Comparison of ENCODE assay signal across 22 cellular contexts in genomic region chr1:115955228-115955627, GRCh38. TPM values are rescaled to one million over a fixed set of nuclear protein-coding genes. Genes with fewer than 3 reads are reported as not detected.
DNase-seq lines count a peak whose midpoint lies in the region; ATAC-seq, FAIRE-seq and TF ChIP-seq lines count a peak whose summit lies in the region.
"Had no signal": no experiment of that assay in that cellular context is flagged by ENCODE, and none has a peak within 500 bp of the region (broad histone marks: within the 10 kb centered on the region; RNA-seq: fewer than 3 reads in every experiment).

No MANE protein-coding gene starts in this region.

- H2BK20ac ChIP-seq in H1 (ENCODE audit: low read length) = peak overlapping the region; percentile 56; the same call in 1 of the 2 replicates

- H3K4me3 ChIP-seq in H1 (ENCODE audit: extremely low read depth in 1 of 4, insufficient read depth in 2 of 4, low read depth in 3 of 4, low read length in 4 of 4) = no peak overlapping the region
- H3K4me3 ChIP-seq in lower lobe of right lung = no peak overlapping the region
- no peak overlapping the region for H3K4me3 ChIP-seq in neural progenitor cell
- H3K4me3 ChIP-seq in mesendoderm (ENCODE audit: low read length) = no peak overlapping the region
- H3K4me3 ChIP-seq: A549; BLaER1 treated with 17β-estradiol and CSF1 and Interleukin-3, amounts not matched to agents 10 nM and 100 nM had no signal

- no peak for FAIRE-seq in H1 (lab: Jason Lieb, UNC)
- FAIRE-seq: A549, D721Med, G401.6, GM12891, GM19239 had no signal

- H3K79me2 ChIP-seq in H1 (ENCODE audit: control insufficient read depth in 1 of 2, insufficient read depth in 2 of 2, low read length in 2 of 2) = no peaks in the 10 kb centered on the region
- H3K79me2 ChIP-seq in neural progenitor cell (ENCODE audit: low read depth) = no peaks in the 10 kb centered on the region
- H3K79me2 ChIP-seq in mesendoderm (ENCODE audit: control insufficient read depth, insufficient read depth, low read length) = no peaks in the 10 kb centered on the region

- no peak for TF ChIP-seq CTCF in H1 (IDR thresholded peaks at IDR 0.05; ENCODE audit: control extremely low read depth in 1 of 3, insufficient read depth in 1 of 3, low read depth in 1 of 3, low read length in 3 of 3)
- no peak for TF ChIP-seq CTCF in lower lobe of right lung (IDR thresholded peaks at IDR 0.05)
- TF ChIP-seq CTCF in neural progenitor cell (IDR thresholded peaks at IDR 0.05) = no peak

- H4K91ac ChIP-seq in H1 (replicated peaks; ENCODE audit: insufficient read length, low read length) = no peak overlapping the region

- H3K36me3 Mint-ChIP-seq in neural progenitor cell = no peaks in the 10 kb centered on the region
- H3K36me3 Mint-ChIP-seq: CD8-positive, alpha-beta T cell had no signal

- TF ChIP-seq EP300 in H1 (IDR thresholded peaks at IDR 0.05; ENCODE audit: borderline replicate concordance in 1 of 2, low read depth in 2 of 2, low read length in 2 of 2) = no peak

- WGBS in H1 (ENCODE audit: extremely low coverage in 1 of 2, insufficient coverage in 1 of 2, insufficient read length in 1 of 2, insufficient replicate concordance in 2 of 2, low coverage in 1 of 2, low lambda C conversion rate in 2 of 2, missing lambda C conversion rate in 1 of 2), 2 experiments = 100% methylated on average over 1 of the region's 1 CpG; no CpG with 5 or more reads in 1 of the 2 experiments
- WGBS in mesendoderm (ENCODE audit: extremely low coverage, insufficient coverage, low lambda C conversion rate) = no CpG with 5 or more reads among the region's 1 CpG

- H3K4me2 ChIP-seq in H1 (ENCODE audit: insufficient read depth in 1 of 2, low read depth in 2 of 2, low read length in 2 of 2) (0 out of 4 replicates have a peak overlapping the region, but pooled peaks of 1 of the 2 experiments have one; percentile 44), neural progenitor cell (no peak overlapping the region), mesendoderm (ENCODE audit: low read length) (no peak overlapping the region)
- H3K4me2 ChIP-seq: A549; BLaER1 treated with 17β-estradiol and CSF1 and Interleukin-3, amounts not matched to agents 10 nM and 100 nM had no signal

- H3K4ac ChIP-seq in H1 (replicated peaks; ENCODE audit: insufficient read length, low read depth, low read length) = no peak overlapping the region
- no peak overlapping the region for H3K4ac ChIP-seq in mesendoderm (ENCODE audit: low read depth, low read length)

- H3K9me3 ChIP-seq in H1 (ENCODE audit: insufficient read depth in 2 of 2, low read depth in 1 of 2, low read length in 1 of 2) (no peaks in the 10 kb centered on the region), lower lobe of right lung (no peaks in the 10 kb centered on the region), neural progenitor cell (ENCODE audit: low read depth) (no peaks in the 10 kb centered on the region)
- H3K9me3 ChIP-seq: A549, Caco-2 had no signal

- H2AFZ ChIP-seq in H1 (ENCODE audit: low read length) (no peak overlapping the region), neural progenitor cell (replicated peaks) (peak overlapping the region; percentile 68)

- H3K4me1 Mint-ChIP-seq in neural progenitor cell = no peaks in the 10 kb centered on the region

- no peak overlapping the region for H3K27ac Mint-ChIP-seq in neural progenitor cell
- H3K27ac Mint-ChIP-seq: B cell; CD4-positive, alpha-beta T cell; CD8-positive, alpha-beta T cell had no signal

- H3K4me3 Mint-ChIP-seq in neural progenitor cell = no peak overlapping the region
- H3K4me3 Mint-ChIP-seq: B cell; CD4-positive, alpha-beta T cell; CD8-positive, alpha-beta T cell had no signal

- H3K27me3 ChIP-seq in H1 (replicated peaks in 1 of 4; ENCODE audit: control insufficient read depth in 3 of 4, extremely low read depth in 1 of 4, insufficient read depth in 3 of 4, low read length in 3 of 4) (no peaks in the 10 kb centered on the region), lower lobe of right lung (ENCODE audit: low read depth) (no peaks in the 10 kb centered on the region), neural progenitor cell (no peaks in the 10 kb centered on the region), mesendoderm (ENCODE audit: insufficient read depth, low read length, poor library complexity) (no peaks in the 10 kb centered on the region)
- H3K27me3 ChIP-seq: BLaER1 treated with 17β-estradiol and CSF1 and Interleukin-3, amounts not matched to agents 10 nM and 100 nM had no signal

- H3K14ac ChIP-seq in H1 (ENCODE audit: insufficient read length) = no peak overlapping the region

- no peaks in the 10 kb centered on the region; the same call in 1 of the 2 replicates for H3K23me2 ChIP-seq in H1 (ENCODE audit: low read depth, low read length)

- no peak overlapping the region for H3K27ac ChIP-seq in H1 (ENCODE audit: low read depth, low read length)
- H3K27ac ChIP-seq in lower lobe of right lung = no peak overlapping the region
- no peak overlapping the region for H3K27ac ChIP-seq in neural progenitor cell
- H3K27ac ChIP-seq in mesendoderm (ENCODE audit: low read depth, low read length) = no peak overlapping the region
- H3K27ac ChIP-seq: 22Rv1; A549; BLaER1 treated with 17β-estradiol and CSF1 and Interleukin-3, amounts not matched to agents 10 nM and 100 nM; C4-2B had no signal

- no peaks in the 10 kb centered on the region for H3K9me3 Mint-ChIP-seq in neural progenitor cell
- H3K9me3 Mint-ChIP-seq: CD4-positive, alpha-beta T cell; CD8-positive, alpha-beta T cell had no signal

- no peak overlapping the region for H2BK120ac ChIP-seq in H1 (replicated peaks; ENCODE audit: low read depth, low read length)
- no peak overlapping the region for H2BK120ac ChIP-seq in mesendoderm (ENCODE audit: low read depth, low read length)

- H3K9ac ChIP-seq in H1 (replicated peaks in 1 of 4; ENCODE audit: extremely low read depth in 1 of 4, low read depth in 3 of 4, low read length in 3 of 4) (no peak overlapping the region), neural progenitor cell (no peak overlapping the region), mesendoderm (ENCODE audit: low read length) (no peak overlapping the region)
- H3K9ac ChIP-seq: BLaER1 treated with 17β-estradiol and CSF1 and Interleukin-3, amounts not matched to agents 10 nM and 100 nM had no signal

- peak; percentile 67 to 68 for ATAC-seq in lower lobe of right lung
- no peak for ATAC-seq in HG03025 (IDR thresholded peaks at IDR 0.05; ENCODE audit: low FRiP score, unreplicated experiment)
- ATAC-seq: A549; CD8-positive, alpha-beta T cell had no signal

- H4K5ac ChIP-seq in H1 (ENCODE audit: insufficient read length, low read depth, low read length) = no peak overlapping the region
- H4K5ac ChIP-seq in mesendoderm (ENCODE audit: low read length) = no peak overlapping the region

- H3K79me1 ChIP-seq in H1 (ENCODE audit: low read depth, low read length) (no peaks in the 10 kb centered on the region), mesendoderm (ENCODE audit: low read length) (no peaks in the 10 kb centered on the region)

- no peak overlapping the region; the same call in 1 of the 2 replicates for H2BK15ac ChIP-seq in H1 (ENCODE audit: low read length)
- H2BK15ac ChIP-seq in mesendoderm (replicated peaks; ENCODE audit: low read depth) = no peak overlapping the region

- H4K8ac ChIP-seq in H1 (ENCODE audit: extremely low read depth, insufficient read depth, low read length) (no peak overlapping the region), mesendoderm (ENCODE audit: low read depth, low read length) (no peak overlapping the region)

- H3K18ac ChIP-seq in H1 (ENCODE audit: extremely low read depth, low read length) = no peak overlapping the region
- H3K18ac ChIP-seq in mesendoderm (ENCODE audit: low read length) = no peak overlapping the region

- H3K4me1 ChIP-seq in H1 (replicated peaks in 1 of 4; ENCODE audit: control insufficient read depth in 3 of 4, insufficient read depth in 4 of 4, low read length in 3 of 4) = peaks cover 2 to 10% (median 8%) of the 10 kb centered on the region in 4 experiments; a peak in 6 of 7 replicates
- peaks cover 7% of the 10 kb centered on the region for H3K4me1 ChIP-seq in lower lobe of right lung
- no peaks in the 10 kb centered on the region for H3K4me1 ChIP-seq in neural progenitor cell
- H3K4me1 ChIP-seq in mesendoderm (ENCODE audit: control insufficient read depth, low read depth, low read length) = no peaks in the 10 kb centered on the region
- H3K4me1 ChIP-seq: A549, Caco-2 had no signal

- H2AK5ac ChIP-seq in H1 (ENCODE audit: low read depth, low read length) (no peak overlapping the region), mesendoderm (ENCODE audit: low read length) (no peak overlapping the region)

- intact Hi-C loops in lower lobe of right lung (cut with DNase I) = no loop called here

- CTCF ChIA-PET in H1 (lab: Charles Lee; ENCODE audit: partially characterized antibody) = no interaction called here

- no peak overlapping the region for H2BK5ac ChIP-seq in H1 (ENCODE audit: low read depth, low read length)
- H2BK5ac ChIP-seq in mesendoderm (ENCODE audit: low read length) = no peak overlapping the region

- no peak overlapping the region for H2BK12ac ChIP-seq in H1 (ENCODE audit: low read depth, low read length)

- POLR2A ChIA-PET in H1 (lab: Charles Lee; ENCODE audit: partially characterized antibody) = no interaction called here

- no peak for TF ChIP-seq RAD21 in H1 (IDR thresholded peaks at IDR 0.05 in 1 of 2, conservative IDR thresholded peaks at IDR 0.05 in 1 of 2; ENCODE audit: low read depth in 2 of 2, low read length in 2 of 2)

- no peaks in the 10 kb centered on the region for H3F3A ChIP-seq in neural progenitor cell (ENCODE audit: low read depth)

- no peaks in the 10 kb centered on the region for H3K27me3 Mint-ChIP-seq in neural progenitor cell (ENCODE audit: insufficient read depth, low read depth)

- H3K56ac ChIP-seq in H1 (replicated peaks; ENCODE audit: insufficient read length, low read depth, low read length) (no peak overlapping the region), mesendoderm (ENCODE audit: low read length) (no peak overlapping the region)

- H3K23ac ChIP-seq in H1 (ENCODE audit: insufficient read length) = no peak overlapping the region
- no peak overlapping the region for H3K23ac ChIP-seq in mesendoderm (ENCODE audit: low read length)

- no peaks in the 10 kb centered on the region for H4K20me1 ChIP-seq in H1 (replicated peaks in 1 of 2; ENCODE audit: control insufficient read depth in 1 of 2, insufficient read depth in 2 of 2, low read length in 2 of 2)
- H4K20me1 ChIP-seq in neural progenitor cell (ENCODE audit: low read depth) = no peaks in the 10 kb centered on the region
- H4K20me1 ChIP-seq: BLaER1 treated with 17β-estradiol and CSF1 and Interleukin-3, amounts not matched to agents 10 nM and 100 nM had no signal

- no peak for TF ChIP-seq POLR2A in H1 (IDR thresholded peaks at IDR 0.05; ENCODE audit: control extremely low read depth in 1 of 2, low read depth in 2 of 2, low read length in 2 of 2)

- no peak for DNase-seq in H1 (ENCODE audit: low read depth in 1 of 2, low spot score in 2 of 2)
- no peak for DNase-seq in lower lobe of right lung
- no peak for DNase-seq in neural progenitor cell (ENCODE audit: low spot score)
- no peak for DNase-seq in mesendoderm
- DNase-seq in GM19240 (ENCODE audit: insufficient read length, low spot score) = no peak
- DNase-seq: AML-193; Caco-2; Calu3; CD4-positive, alpha-beta T cell; CD8-positive, alpha-beta T cell; DMS79 treated with DMSO at 0.1 percent for 48 hours; GF-D8 had no signal

- H3K36me3 ChIP-seq in H1 (ENCODE audit: control insufficient read depth in 2 of 4, insufficient read depth in 4 of 4, low read length in 3 of 4) = no peaks in the 10 kb centered on the region
- H3K36me3 ChIP-seq in lower lobe of right lung = no peaks in the 10 kb centered on the region
- H3K36me3 ChIP-seq in neural progenitor cell = no peaks in the 10 kb centered on the region
- H3K36me3 ChIP-seq in mesendoderm (ENCODE audit: control insufficient read depth, insufficient read depth, low read length) = no peaks in the 10 kb centered on the region
- H3K36me3 ChIP-seq: BLaER1 treated with 17β-estradiol and CSF1 and Interleukin-3, amounts not matched to agents 10 nM and 100 nM had no signal

RNA-seq across cellular contexts. Expression of gene SLC22A15, which starts 21.1 kb away (rescaled TPM):
- 3.3 and 3.7 TPM in 2 replicates for total RNA-seq in H1 (2021; fragmentation: NEBNext Ultra II Directional; extraction: Animal tissue kit (Norgen Biotek cat#: 25700))
- polyA plus RNA-seq in H1 (2011; rRNA removed) = 2.1 and 3.2 TPM in 2 replicates
- 2.9 TPM for polyA plus RNA-seq in H1 (2011; cell fraction: cytosol; rRNA removed)
- 5.7 TPM for polyA plus RNA-seq in H1 (2011; cell fraction: nucleus; rRNA removed)
- polyA plus RNA-seq in H1 (2012, experiment 1 of 2) = 1.9 to 3.0 TPM (median 2.5 TPM) in 4 replicates
- polyA plus RNA-seq in H1 (2012, experiment 2 of 2) = 0.34 TPM
- polyA plus RNA-seq in H1 (2013, experiment 1 of 2) = 2.2 TPM
- 1.9 TPM for polyA plus RNA-seq in H1 (2013, experiment 2 of 2)
- 7.3 and 9.6 TPM in 2 replicates for polyA minus RNA-seq in H1 (2011; rRNA and poly(A)+ RNA removed)
- 2.4 TPM for polyA minus RNA-seq in H1 (2011; cell fraction: cytosol; rRNA and poly(A)+ RNA removed)
- polyA minus RNA-seq in H1 (2011; cell fraction: nucleus; rRNA and poly(A)+ RNA removed) = 20.1 TPM
- total RNA-seq in lower lobe of right lung (26.8 TPM), neural progenitor cell (ENCODE audit: low replicate concordance) (0.62 and 1.9 TPM in 2 replicates)
- polyA plus RNA-seq in mesendoderm (2013, experiment 1 of 2) = 1.4 TPM
- 1.6 TPM for polyA plus RNA-seq in mesendoderm (2013, experiment 2 of 2)
